Comparison of ENCODE assay signal across 8 cellular contexts in the genomic region with DNA sequence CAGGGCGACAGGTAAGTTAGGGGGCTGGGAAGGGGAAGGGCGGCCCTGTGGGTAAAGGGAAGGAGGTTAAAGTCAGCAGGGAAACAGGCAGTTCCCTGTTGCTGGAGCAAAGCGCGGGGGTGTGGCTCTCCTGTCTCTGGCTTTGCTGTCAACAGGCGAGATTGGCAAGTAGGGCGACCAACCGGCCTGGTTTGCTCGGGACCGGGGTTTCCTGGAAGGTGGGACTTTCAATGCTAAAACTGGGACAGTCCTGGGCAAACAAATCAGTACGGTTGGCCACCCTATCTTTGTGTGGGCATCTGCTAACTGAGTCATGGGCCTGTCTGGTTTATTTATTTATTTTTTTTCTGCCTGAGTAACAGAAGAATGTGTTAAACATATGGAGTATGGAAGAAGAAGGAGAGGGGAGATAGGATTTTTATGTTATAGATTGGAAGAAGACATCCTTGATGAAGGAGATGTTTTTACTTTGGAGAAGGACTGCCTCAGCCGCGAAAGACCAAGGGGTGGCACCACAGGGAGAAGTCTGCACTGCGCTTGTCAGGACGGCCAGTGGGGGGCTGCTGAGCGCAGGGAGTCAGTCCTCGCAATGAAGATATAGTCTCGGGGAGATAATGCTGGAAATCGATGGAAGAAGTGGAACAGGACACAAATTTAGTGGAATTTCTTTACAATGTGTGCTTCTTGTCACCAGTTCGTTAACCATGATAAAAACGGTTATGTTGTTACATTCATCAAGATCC. TPM values are rescaled to one million over a fixed set of nuclear protein-coding genes. Genes with fewer than 3 reads are reported as not detected.
DNase-seq lines count a peak whose midpoint lies in the region; ATAC-seq, FAIRE-seq and TF ChIP-seq lines count a peak whose summit lies in the region.

No MANE protein-coding gene starts in this region.

- peaks cover 0 to 5% (median 0%) of the 10 kb centered on the region in 4 donors for H3K4me1 ChIP-seq in right lobe of liver

- no peak for TF ChIP-seq POLR2A in right lobe of liver (IDR thresholded peaks at IDR 0.05)

- FAIRE-seq in RCC 7860 (lab: Jason Lieb, UNC), result no peak

- H3K27me3 ChIP-seq in WERI-Rb-1 (ENCODE audit: insufficient read depth, low read depth, severe bottlenecking) (no peaks in the 10 kb centered on the region), right lobe of liver (no peaks in the 10 kb centered on the region)

- WGBS in right lobe of liver (ENCODE audit: insufficient coverage, low coverage, low lambda C conversion rate, missing lambda C conversion rate), result 39% methylated on average over 14 of the region's 20 CpGs

- peak; percentile 85 to 92 (median 86) for ATAC-seq in right lobe of liver

- H3K9me3 ChIP-seq in WERI-Rb-1 (ENCODE audit: severe bottlenecking) (no peaks in the 10 kb centered on the region), right lobe of liver (no peaks in the 10 kb centered on the region)

- H3K36me3 ChIP-seq in WERI-Rb-1 (no peaks in the 10 kb centered on the region), right lobe of liver (no peaks in the 10 kb centered on the region)

- peak; percentile 76 for TF ChIP-seq CTCF in GM12873 (IDR thresholded peaks at IDR 0.05; ENCODE audit: insufficient read depth, low read depth, low read length, missing control alignments)
- TF ChIP-seq CTCF in WERI-Rb-1 (IDR thresholded peaks at IDR 0.05; ENCODE audit: low read depth, low read length), result peak; percentile 85
- peak; percentile 24 to 46 (median 34) for TF ChIP-seq CTCF in right lobe of liver (IDR thresholded peaks at IDR 0.05)

- intact Hi-C loops in right lobe of liver (cut with DNase I), result no loop called here

- H3K27ac ChIP-seq in WERI-Rb-1 (no peak overlapping the region), right lobe of liver (peak overlapping the region in 2 of 3 donors; percentile 19)

- DNase-seq in H4 (ENCODE audit: low spot score) (peak; percentile 25), KG1 (lab: John Stamatoyannopoulos, UW) (peak; percentile 29), WERI-Rb-1 (peak; percentile 80), ecto neural progenitor cell (ENCODE audit: low spot score) (peak; percentile 88), right lobe of liver (peak; percentile 88 to 94 (median 89)), RCC 7860 (ENCODE audit: low spot score) (no peak)
- DNase-seq in stimulated activated CD4-positive, alpha-beta T cell treated with anti-CD3 and anti-CD28 coated beads, Interleukin-4, amount 100 ng/mL, for 24 hours, result peak; percentile 36

- H3K4me3 ChIP-seq in WERI-Rb-1 (ENCODE audit: low read depth, low read length), result no peak overlapping the region
- H3K4me3 ChIP-seq in right lobe of liver, result no peak overlapping the region

RNA-seq across cellular contexts. Expression of gene ESR1, which starts 43.4 kb away (rescaled TPM):
- not detected in 2 replicates for total RNA-seq in H4 (2014; rRNA removed; shearing (Covaris generic))
- total RNA-seq in right lobe of liver, result 10 to 100 TPM in 4 of 6 experiments, 1 to 10 TPM in 2; 1.6 to 59.9 (median 18.6) TPM

Comparison
In these comparisons a context has a peak if more than half of its experiments do, and no peak if none do; other contexts are left out.
1. CTCF ChIP-seq: peak in every context shown above with its lines; median percentile 85 in WERI-Rb-1; 76 in GM12873; 34 in right lobe of liver.